1 cellular context compared by ENCODE assay signal in the genomic region with DNA sequence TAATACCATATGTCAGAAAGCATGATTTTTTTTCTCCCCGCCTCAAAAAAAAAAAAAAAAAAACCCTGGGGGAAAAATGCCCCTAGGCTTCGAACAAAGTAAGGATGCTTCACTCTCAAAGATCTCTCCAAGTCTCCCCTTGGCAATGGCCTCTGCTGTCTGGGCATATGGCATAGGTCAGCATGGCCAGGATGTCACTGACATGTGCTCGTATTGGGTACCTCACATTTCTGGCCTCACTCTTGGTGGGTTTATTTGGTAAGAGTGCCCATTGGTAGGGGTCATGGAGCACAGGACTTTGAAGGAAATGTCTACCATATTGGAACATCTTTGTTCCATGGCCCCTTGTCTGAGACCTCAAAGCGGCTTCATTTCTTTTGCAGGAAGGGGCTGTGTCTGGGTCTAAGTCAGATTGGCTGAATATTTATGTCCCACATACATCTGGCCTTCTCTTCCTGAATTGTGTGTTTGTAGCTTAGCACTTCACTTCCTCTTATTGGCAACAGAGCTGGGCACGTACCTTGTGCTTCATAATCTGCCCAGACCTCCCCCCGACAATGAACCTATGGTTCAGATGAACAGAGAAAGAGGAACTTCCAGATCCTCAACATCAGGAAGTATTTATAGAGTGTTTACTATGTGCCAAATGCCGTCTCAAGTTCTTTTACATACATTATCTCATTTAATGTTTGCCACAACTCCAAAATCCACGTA.
TF ChIP-seq lines count a peak whose summit lies in the region.

No MANE protein-coding gene starts in this region.

TF ChIP-seq in K562, 482 proteins besides CTCF, POLR2A, EP300 and RAD21 (continued from another document):
- TF ChIP-seq, protein P1, sequence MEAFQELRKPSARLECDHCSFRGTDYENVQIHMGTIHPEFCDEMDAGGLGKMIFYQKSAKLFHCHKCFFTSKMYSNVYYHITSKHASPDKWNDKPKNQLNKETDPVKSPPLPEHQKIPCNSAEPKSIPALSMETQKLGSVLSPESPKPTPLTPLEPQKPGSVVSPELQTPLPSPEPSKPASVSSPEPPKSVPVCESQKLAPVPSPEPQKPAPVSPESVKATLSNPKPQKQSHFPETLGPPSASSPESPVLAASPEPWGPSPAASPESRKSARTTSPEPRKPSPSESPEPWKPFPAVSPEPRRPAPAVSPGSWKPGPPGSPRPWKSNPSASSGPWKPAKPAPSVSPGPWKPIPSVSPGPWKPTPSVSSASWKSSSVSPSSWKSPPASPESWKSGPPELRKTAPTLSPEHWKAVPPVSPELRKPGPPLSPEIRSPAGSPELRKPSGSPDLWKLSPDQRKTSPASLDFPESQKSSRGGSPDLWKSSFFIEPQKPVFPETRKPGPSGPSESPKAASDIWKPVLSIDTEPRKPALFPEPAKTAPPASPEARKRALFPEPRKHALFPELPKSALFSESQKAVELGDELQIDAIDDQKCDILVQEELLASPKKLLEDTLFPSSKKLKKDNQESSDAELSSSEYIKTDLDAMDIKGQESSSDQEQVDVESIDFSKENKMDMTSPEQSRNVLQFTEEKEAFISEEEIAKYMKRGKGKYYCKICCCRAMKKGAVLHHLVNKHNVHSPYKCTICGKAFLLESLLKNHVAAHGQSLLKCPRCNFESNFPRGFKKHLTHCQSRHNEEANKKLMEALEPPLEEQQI (IDR thresholded peaks at IDR 0.05) = no peak
- TF ChIP-seq SPI1 (IDR thresholded peaks at IDR 0.05; ENCODE audit: borderline replicate concordance, low read depth, low read length) = peak; percentile 73; the same call in 1 of the 2 replicates
TF ChIP-seq in K562: peak in this region for 1.
